ENCODE assay signal across 28 cellular contexts in the genomic region with DNA sequence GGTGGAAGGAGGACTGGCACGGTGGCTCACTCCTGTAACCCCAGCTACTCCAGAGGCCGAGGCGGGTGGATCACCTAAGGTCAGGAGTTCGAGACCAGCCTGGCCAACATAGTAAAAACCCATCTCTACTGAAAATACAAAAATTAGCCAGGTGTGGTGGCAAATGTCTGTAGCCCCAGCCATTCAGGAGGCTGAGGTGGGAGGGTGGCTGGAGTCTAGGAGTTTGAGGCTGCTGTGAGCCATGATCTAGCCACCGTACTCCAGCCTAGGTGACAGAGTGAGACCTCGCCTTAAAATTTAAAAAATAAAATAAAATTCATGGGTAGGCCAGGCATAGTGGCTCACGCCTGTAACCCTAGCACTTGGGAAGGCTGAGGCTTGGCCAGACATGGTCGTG. TPM values are rescaled to one million over a fixed set of nuclear protein-coding genes. Genes with fewer than 3 reads are reported as not detected.
DNase-seq lines count a peak whose midpoint lies in the region; ATAC-seq and TF ChIP-seq lines count a peak whose summit lies in the region.
"Had no signal": no experiment of that assay in that cellular context is flagged by ENCODE, and none has a peak within 500 bp of the region (broad histone marks: within the 10 kb centered on the region; RNA-seq: fewer than 3 reads in every experiment).

No MANE protein-coding gene starts in this region.

- POLR2A ChIA-PET in PC-3 (lab: Charles Lee; ENCODE audit: unreplicated experiment) = no interaction called here

- TF ChIP-seq CTCF in PC-3 (conservative IDR thresholded peaks at IDR 0.05; ENCODE audit: low read depth, low read length) (no peak), neural progenitor cell (IDR thresholded peaks at IDR 0.05) (no peak), thyroid gland (IDR thresholded peaks at IDR 0.05) (no peak), WERI-Rb-1 (IDR thresholded peaks at IDR 0.05; ENCODE audit: low read depth, low read length) (no peak)

- H3K9ac ChIP-seq in PC-3 (ENCODE audit: low read length) (peak overlapping the region; percentile 85), neural progenitor cell (no peak overlapping the region)

- no peak for DNase-seq in PC-3
- DNase-seq in islet precursor cell = peak; percentile 28
- no peak for DNase-seq in neural progenitor cell (ENCODE audit: low spot score)
- DNase-seq in thyroid gland = no peak
- DNase-seq in activated T-cell treated with anti-CD3 and anti-CD28 coated beads, Interleukin-2, amount 50 U/mL, for 48 hours = no peak
- no peak for DNase-seq in WERI-Rb-1
- DNase-seq: activated CD4-positive, alpha-beta T cell treated with anti-CD3 and anti-CD28 coated beads, Interleukin-2, amount 10 ng/mL, durations not matched to agents 7 days and 5 days; activated naive CD4-positive, alpha-beta T cell treated with anti-CD3 and anti-CD28 coated beads, Interleukin-2, amount 10 ng/mL, durations not matched to agents 7 days and 5 days; amygdala; C1 segment of cervical spinal cord; COR-L47; DND-41; foreskin fibroblast; hippocampal formation; NCI-H1048; NCI-H2029; NCI-H69; nephron progenitor cell; T1000; trophoblast cell had no signal

- H3K36me3 ChIP-seq in PC-3 (ENCODE audit: low read depth, low read length) = no peaks in the 10 kb centered on the region
- H3K36me3 ChIP-seq in neural progenitor cell = no peaks in the 10 kb centered on the region
- H3K36me3 ChIP-seq in thyroid gland = no peaks in the 10 kb centered on the region
- H3K36me3 ChIP-seq in WERI-Rb-1 = peaks cover under 1% of the 10 kb centered on the region
- H3K36me3 ChIP-seq: HAP-1 had no signal

- no peak overlapping the region for H3K4me3 ChIP-seq in PC-3 (ENCODE audit: low read length)
- H3K4me3 ChIP-seq in neural progenitor cell = no peak overlapping the region
- H3K4me3 ChIP-seq in thyroid gland (replicated peaks in 1 of 3) = no peak overlapping the region
- H3K4me3 ChIP-seq in WERI-Rb-1 (ENCODE audit: low read depth, low read length) = no peak overlapping the region
- H3K4me3 ChIP-seq: HAP-1 had no signal

- no TSS peak for BruUV-seq in PC-3 (replicated peaks; lab: Mats Ljungman, UMichigan)

- ATAC-seq in PC-3 = no peak
- no peak for ATAC-seq in HG03469 (IDR thresholded peaks at IDR 0.05; ENCODE audit: unreplicated experiment)
- ATAC-seq in GM18909 (IDR thresholded peaks at IDR 0.05; ENCODE audit: poor library complexity, unreplicated experiment) = no peak
- ATAC-seq: esophagus mucosa, left lobe of liver, WTC11 had no signal

- H3K4me1 ChIP-seq in PC-3 (ENCODE audit: insufficient read depth, low read length) (peaks cover 45% of the 10 kb centered on the region), neural progenitor cell (peaks cover 26% of the 10 kb centered on the region), thyroid gland (peaks cover 47 to 64% of the 10 kb centered on the region in 2 donors)
- H3K4me1 ChIP-seq: HAP-1 had no signal

- peak overlapping the region; percentile 47 for H3K4me3 Mint-ChIP-seq in neural progenitor cell
- H3K4me3 Mint-ChIP-seq: activated CD4-positive, alpha-beta T cell treated with anti-CD3 and anti-CD28 coated beads, Interleukin-2, amount 10 ng/mL, durations not matched to agents 7 days and 5 days; activated naive CD4-positive, alpha-beta T cell treated with anti-CD3 and anti-CD28 coated beads, Interleukin-2, amount 10 ng/mL, durations not matched to agents 7 days and 5 days; activated T-helper 1 cell treated with anti-CD3 and anti-CD28 coated beads, Interleukin-12 subunit alpha, Interleukin-12 subunit beta, Interleukin-2, Interleukin-4 antibody, amounts not matched to agents 30 ng/mL and 10 ng/mL and 1 ng/mL, durations not matched to agents 14 hours and 24 hours and 36 hours; stimulated activated naive CD8-positive, alpha-beta T cell treated with anti-CD3 and anti-CD28 coated beads, Interleukin-15, Interleukin-2, amounts not matched to agents 100 ng/mL and 50 ng/mL, for 24 hours; WTC11 had no signal

- H3K9me3 ChIP-seq in PC-3 (ENCODE audit: low read length) = no peaks in the 10 kb centered on the region
- no peaks in the 10 kb centered on the region for H3K9me3 ChIP-seq in neural progenitor cell (ENCODE audit: low read depth)
- H3K9me3 ChIP-seq in thyroid gland = no peaks in the 10 kb centered on the region
- H3K9me3 ChIP-seq in WERI-Rb-1 (ENCODE audit: severe bottlenecking) = no peaks in the 10 kb centered on the region
- H3K9me3 ChIP-seq: HAP-1 had no signal

- H3K27me3 ChIP-seq in PC-3 (ENCODE audit: low read length) (no peaks in the 10 kb centered on the region), neural progenitor cell (no peaks in the 10 kb centered on the region), thyroid gland (no peaks in the 10 kb centered on the region), WERI-Rb-1 (ENCODE audit: insufficient read depth, low read depth, severe bottlenecking) (no peaks in the 10 kb centered on the region)

- H3F3A ChIP-seq in PC-3 (ENCODE audit: low read length, unreplicated experiment) (no peaks in the 10 kb centered on the region), neural progenitor cell (ENCODE audit: low read depth) (peaks cover 14% of the 10 kb centered on the region)

- intact Hi-C loops in PC-3 (cut with micrococcal nuclease) (no loop called here), thyroid gland (cut with DNase I) (no loop called here)

- TF ChIP-seq POLR2A in thyroid gland (IDR thresholded peaks at IDR 0.05) = no peak

- 77 to 85% methylated on average over 8 of the region's 8 CpGs for WGBS in thyroid gland, 2 donors

- H2AFZ ChIP-seq in PC-3 (ENCODE audit: low read length) = no peak overlapping the region
- no peak overlapping the region for H2AFZ ChIP-seq in neural progenitor cell (replicated peaks)

- H3K4me2 ChIP-seq in PC-3 (ENCODE audit: low read length) (peak overlapping the region; percentile 70; the same call in 1 of the 2 replicates), neural progenitor cell (no peak overlapping the region)

- H3K79me2 ChIP-seq in PC-3 (ENCODE audit: low read length) (peaks cover 35% of the 10 kb centered on the region), neural progenitor cell (ENCODE audit: low read depth) (no peaks in the 10 kb centered on the region)

- peak overlapping the region; percentile 94 for H3K27ac ChIP-seq in PC-3 (ENCODE audit: low read length)
- H3K27ac ChIP-seq in neural progenitor cell = no peak overlapping the region
- peak overlapping the region in 2 of 3 donors; percentile 89 to 95 for H3K27ac ChIP-seq in thyroid gland
- no peak overlapping the region for H3K27ac ChIP-seq in WERI-Rb-1

- H3K27ac Mint-ChIP-seq in neural progenitor cell = no peak overlapping the region
- H3K27ac Mint-ChIP-seq: activated CD4-positive, alpha-beta T cell treated with anti-CD3 and anti-CD28 coated beads, Interleukin-2, amount 10 ng/mL, durations not matched to agents 7 days and 5 days; activated naive CD4-positive, alpha-beta T cell treated with anti-CD3 and anti-CD28 coated beads, Interleukin-2, amount 10 ng/mL, durations not matched to agents 7 days and 5 days; activated T-helper 1 cell treated with anti-CD3 and anti-CD28 coated beads, Interleukin-12 subunit alpha, Interleukin-12 subunit beta, Interleukin-2, Interleukin-4 antibody, amounts not matched to agents 30 ng/mL and 10 ng/mL and 1 ng/mL, durations not matched to agents 14 hours and 24 hours and 36 hours; stimulated activated naive CD8-positive, alpha-beta T cell treated with anti-CD3 and anti-CD28 coated beads, Interleukin-15, Interleukin-2, amounts not matched to agents 100 ng/mL and 50 ng/mL, for 24 hours; WTC11 had no signal

- no peaks in the 10 kb centered on the region for H3K9me2 ChIP-seq in PC-3 (replicated peaks; ENCODE audit: low read length)

- peaks cover 60% of the 10 kb centered on the region for H3K4me1 Mint-ChIP-seq in neural progenitor cell
- H3K4me1 Mint-ChIP-seq: activated CD4-positive, alpha-beta T cell treated with anti-CD3 and anti-CD28 coated beads, Interleukin-2, amount 10 ng/mL, durations not matched to agents 7 days and 5 days had no signal

- CTCF ChIA-PET in PC-3 (lab: Charles Lee) = no interaction called here

- peaks cover 12% of the 10 kb centered on the region for H3K27me3 Mint-ChIP-seq in neural progenitor cell (ENCODE audit: insufficient read depth, low read depth)
- H3K27me3 Mint-ChIP-seq: activated CD4-positive, alpha-beta T cell treated with anti-CD3 and anti-CD28 coated beads, Interleukin-2, amount 10 ng/mL, durations not matched to agents 7 days and 5 days; stimulated activated naive CD8-positive, alpha-beta T cell treated with anti-CD3 and anti-CD28 coated beads, Interleukin-15, Interleukin-2, amounts not matched to agents 100 ng/mL and 50 ng/mL, for 24 hours had no signal

- peaks cover 9% of the 10 kb centered on the region for H3K9me3 Mint-ChIP-seq in neural progenitor cell
- H3K9me3 Mint-ChIP-seq: stimulated activated naive CD8-positive, alpha-beta T cell treated with anti-CD3 and anti-CD28 coated beads, Interleukin-15, Interleukin-2, amounts not matched to agents 100 ng/mL and 50 ng/mL, for 24 hours had no signal

- H3K36me3 Mint-ChIP-seq in neural progenitor cell = peaks cover 2% of the 10 kb centered on the region

- H4K20me1 ChIP-seq in PC-3 (ENCODE audit: low read length) (no peaks in the 10 kb centered on the region), neural progenitor cell (ENCODE audit: low read depth) (no peaks in the 10 kb centered on the region)

RNA-seq across cellular contexts. Expression of a gene that starts 1.2 kb away (rescaled TPM):
- total RNA-seq in PC-3 (2014; rRNA removed) (24.9 and 30.8 TPM in 2 replicates), neural progenitor cell (ENCODE audit: low replicate concordance) (7.5 TPM in 2 replicates), thyroid gland (10 to 100 TPM; 19.1 to 47.7 (median 42.5) TPM)

Comparison
In these comparisons a context has a peak if more than half of its experiments do, and no peak if none do; other contexts are left out.
1. H3K27ac ChIP-seq: peak in PC-3 (single experiment) and thyroid gland (2 of 3); none in neural progenitor cell (single experiment) and WERI-Rb-1 (single experiment).